In the genomic region with DNA sequence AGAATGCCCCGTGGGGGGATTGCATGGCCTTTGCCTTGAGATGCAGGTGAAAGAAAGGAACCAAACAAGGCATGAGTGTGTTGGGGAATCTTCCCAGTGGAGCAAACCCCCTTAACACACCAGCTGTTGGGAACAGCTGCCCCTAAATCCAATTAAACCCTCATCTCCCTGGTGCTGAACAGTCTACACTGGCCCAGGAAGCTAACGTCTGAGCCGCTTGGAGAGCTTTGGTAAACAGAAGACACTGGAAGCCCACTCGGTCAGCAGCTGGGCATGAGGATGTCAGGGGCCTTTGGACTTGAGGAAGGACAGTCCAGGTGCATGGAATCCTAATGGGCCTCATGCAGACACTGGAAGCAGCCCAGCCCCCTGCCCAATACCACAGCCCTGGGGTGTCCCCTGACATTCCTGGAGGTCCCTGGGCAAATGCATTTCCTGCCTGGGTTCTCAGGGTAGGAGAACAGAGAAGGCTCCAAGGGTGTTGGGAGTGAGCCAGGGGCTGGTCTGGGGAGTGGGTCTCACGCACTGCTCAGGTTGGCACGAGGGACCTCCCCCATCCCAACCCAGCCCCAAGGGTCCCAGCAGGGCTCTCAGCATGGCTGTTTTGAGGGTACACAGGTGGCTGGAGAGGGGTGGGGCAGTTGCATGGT, we compare ENCODE assay signal across 22 cellular contexts. TPM values are rescaled to one million over a fixed set of nuclear protein-coding genes. Genes with fewer than 3 reads are reported as not detected.
"Had no signal": no experiment of that assay in that cellular context is flagged by ENCODE, and none has a peak within 500 bp of the region (broad histone marks: within the 10 kb centered on the region; RNA-seq: fewer than 3 reads in every experiment).

No MANE protein-coding gene starts in this region.

- FAIRE-seq: astrocyte had no signal

- H3K4me3 ChIP-seq: Peyer's patch, SJSA1 had no signal

- H3K36me3 ChIP-seq: SJSA1 had no signal

- DNase-seq: activated CD4-positive, alpha-beta T cell treated with anti-CD3 and anti-CD28 coated beads for 48 hours; activated CD4-positive, alpha-beta T cell treated with anti-CD3 and anti-CD28 coated beads, Interleukin-2, amount 50 U/mL, for 4 hours; activated CD4-positive, CD25-positive, alpha-beta regulatory T cell treated with anti-CD3 and anti-CD28 coated beads, Interleukin-2, amount 50 U/mL, for 72 hours; activated CD8-positive, alpha-beta T cell treated with anti-CD3 and anti-CD28 coated beads, Interleukin-2, amount 10 ng/mL, durations not matched to agents 7 days and 5 days; activated effector memory CD4-positive, alpha-beta T cell treated with Interleukin-2 at 50 U/mL for 16 hours; activated naive CD4-positive, alpha-beta T cell; activated T-cell treated with anti-CD3 and anti-CD28 coated beads, Interleukin-2, amount 50 U/mL, for 24 hours; MM.1S; NCI-H1105; NCI-H1436; NCI-H187; NCI-H2081; NCI-H510A treated with DMSO at 0.1 percent for 48 hours; NCI-H748 treated with DMSO at 0.1 percent for 48 hours; Peyer's patch; Right ventricle myocardium superior had no signal

- H3K4me1 ChIP-seq: Peyer's patch, SJSA1 had no signal

- H3K9me3 ChIP-seq: Peyer's patch, SJSA1 had no signal

- H3K27me3 ChIP-seq: Peyer's patch, SJSA1 had no signal

- ATAC-seq: activated CD8-positive, alpha-beta T cell treated with anti-CD3 and anti-CD28 coated beads, Interleukin-2, amount 10 ng/mL, durations not matched to agents 7 days and 5 days; activated naive CD4-positive, alpha-beta T cell treated with anti-CD3 and anti-CD28 coated beads, Interleukin-2, amount 50 U/mL, for 72 hours; SK-N-SH treated with all-trans-retinoic acid at 6 μM for 48 hours had no signal

- H3K27ac ChIP-seq: Peyer's patch, RWPE1, SJSA1 had no signal

RNA-seq across cellular contexts. Expression of a gene that starts 37.7 kb away (rescaled TPM):
- total RNA-seq: activated CD8-positive, alpha-beta T cell treated with anti-CD3 and anti-CD28 coated beads, Interleukin-2, amount 10 ng/mL, durations not matched to agents 7 days and 5 days; activated naive CD4-positive, alpha-beta T cell treated with anti-CD3 and anti-CD28 coated beads, Interleukin-2, amount 50 U/mL, for 72 hours; activated T-helper 1 cell treated with anti-CD3 and anti-CD28 coated beads, Interleukin-12 subunit alpha, Interleukin-12 subunit beta, Interleukin-2, Interleukin-4 antibody, amounts not matched to agents 30 ng/mL and 10 ng/mL and 1 ng/mL, durations not matched to agents 14 hours and 24 hours and 36 hours; Peyer's patch; Right ventricle myocardium superior had no signal
